In the genomic region with DNA sequence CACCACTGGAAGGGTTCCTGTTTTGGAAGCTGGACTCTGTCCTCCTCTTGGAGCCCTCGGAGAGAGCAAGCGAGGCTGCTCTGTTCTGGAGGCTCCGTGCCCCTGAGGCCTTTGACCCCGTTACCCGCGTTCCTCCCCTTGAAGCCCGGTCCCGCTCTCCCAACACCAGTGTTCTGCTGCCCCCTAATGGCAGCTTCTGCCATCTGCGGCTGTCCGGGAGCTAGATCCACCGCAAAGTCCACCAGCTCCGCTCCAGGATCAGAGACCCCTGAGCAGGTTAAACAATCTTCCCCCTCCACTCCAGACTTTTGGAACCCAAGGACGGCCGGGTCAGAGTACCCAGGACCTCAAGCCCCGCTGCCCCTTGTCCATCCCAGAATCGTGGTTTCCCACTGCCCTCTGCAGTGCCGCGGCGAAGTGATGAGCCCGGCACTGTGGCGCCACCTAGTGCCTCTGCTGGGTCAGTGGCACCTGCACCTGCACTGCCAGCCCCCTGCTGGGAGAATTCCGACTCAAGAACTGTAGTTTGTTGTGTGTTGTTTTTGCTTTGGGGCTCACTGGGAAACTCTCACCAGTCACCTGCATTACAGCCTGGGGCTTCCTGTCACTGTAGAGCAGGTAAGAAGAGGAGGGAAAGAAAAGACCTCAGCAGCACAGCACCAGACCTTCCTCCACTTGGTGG, we compare ENCODE assay signal across 8 cellular contexts.
DNase-seq lines count a peak whose midpoint lies in the region; ATAC-seq, FAIRE-seq and TF ChIP-seq lines count a peak whose summit lies in the region.

No MANE protein-coding gene starts in this region.

- no peaks in the 10 kb centered on the region for H3K9me3 Mint-ChIP-seq in WTC11

- peak overlapping the region; percentile 73 for H3K4me3 ChIP-seq in ACC112 (ENCODE audit: low read depth, low read length)
- H3K4me3 ChIP-seq in bronchial epithelial cell (ENCODE audit: low read depth, low read length) = peak overlapping the region; percentile 25
- H3K4me3 ChIP-seq in spleen = peak overlapping the region; percentile 22 to 66 (median 47)

- TF ChIP-seq CTCF in WTC11 (IDR thresholded peaks at IDR 0.05) = peak; percentile 99
- peak; percentile 90 for TF ChIP-seq CTCF in bronchial epithelial cell (IDR thresholded peaks at IDR 0.05; ENCODE audit: insufficient read depth, low read length, severe bottlenecking)
- peak; percentile 89 to 99 (median 97) for TF ChIP-seq CTCF in spleen (IDR thresholded peaks at IDR 0.05 in 8 of 11, conservative IDR thresholded peaks at IDR 0.05 in 3 of 11)

- no peaks in the 10 kb centered on the region for H3K9me3 ChIP-seq in spleen

- no peaks in the 10 kb centered on the region for H3K79me2 ChIP-seq in ACC112 (ENCODE audit: control insufficient read depth, insufficient read depth, low read length, unreplicated experiment)

- H3K36me3 ChIP-seq in ACC112 (ENCODE audit: insufficient read depth, low read length) = no peaks in the 10 kb centered on the region
- no peaks in the 10 kb centered on the region for H3K36me3 ChIP-seq in bronchial epithelial cell (ENCODE audit: control insufficient read depth, insufficient read depth, low read length)
- no peaks in the 10 kb centered on the region for H3K36me3 ChIP-seq in spleen

- H3K4me1 ChIP-seq in ACC112 (ENCODE audit: control insufficient read depth, insufficient read depth, low read length, unreplicated experiment) (no peaks in the 10 kb centered on the region), spleen (peaks cover 0 to 22% (median 10%) of the 10 kb centered on the region in 6 donors)

- no peak for TF ChIP-seq POLR2A in spleen (IDR thresholded peaks at IDR 0.05)

- DNase-seq in NCI-H2196 treated with DMSO at 0.1 percent for 48 hours (lab: John Stamatoyannopoulos, UW; ENCODE audit: unreplicated experiment) = peak; percentile 73
- DNase-seq in WTC11 (ENCODE audit: low spot score) = peak; percentile 92
- peak; percentile 55 for DNase-seq in bronchial epithelial cell (ENCODE audit: low read depth)
- DNase-seq in iris pigment epithelial cell (ENCODE audit: low read depth) = peak; percentile 63
- peak; percentile 93 for DNase-seq in spleen

- peak overlapping the region; percentile 77 for H3K4me3 Mint-ChIP-seq in WTC11

- H3K27me3 ChIP-seq in ACC112 (ENCODE audit: insufficient read depth, low read length) (peaks cover 30% of the 10 kb centered on the region), bronchial epithelial cell (ENCODE audit: control insufficient read depth, insufficient read depth, low read length) (no peaks in the 10 kb centered on the region), spleen (replicated peaks in 1 of 7) (no peaks in the 10 kb centered on the region)

- POLR2A ChIA-PET in WTC11 (lab: Charles Lee) = interaction anchor here (1.7 kb wide), 1 partner anchor 241 kb away, joined by 5 read pairs; no protein-coding TSS in a partner anchor

- ATAC-seq in GM18907 (IDR thresholded peaks at IDR 0.05; ENCODE audit: unreplicated experiment) = peak; percentile 87
- peak; percentile 90 for ATAC-seq in HG03175 (IDR thresholded peaks at IDR 0.05; ENCODE audit: unreplicated experiment)
- peak; percentile 84 for ATAC-seq in WTC11

- CTCF ChIA-PET in WTC11 (lab: Charles Lee) = interaction anchor here (0.5 to 3.8 kb wide), 134 partner anchors 8 to 429 kb away, joined by 3 to 216 read pairs (median 6); partner anchors contain the start of genes LRRN2, MDM4, NFASC and PIK3C2B

- no peak overlapping the region for H3K27ac Mint-ChIP-seq in WTC11

- intact Hi-C loops in spleen (cut with DNase I; ENCODE audit: low total_unique reads) = loop anchor here (5.0 kb wide), 1 partner anchor 240 kb away; no protein-coding TSS in a partner anchor

- no peaks in the 10 kb centered on the region for H3K36me3 Mint-ChIP-seq in WTC11

- peak overlapping the region; percentile 74 for H2AFZ ChIP-seq in ACC112 (ENCODE audit: low read length, unreplicated experiment)

- H3K27me3 Mint-ChIP-seq in WTC11 (ENCODE audit: low read depth) = peaks cover 15% of the 10 kb centered on the region

- no peak for FAIRE-seq in bronchial epithelial cell (lab: Jason Lieb, UNC)

- WGBS in spleen, 5 donors = 1 to 3% (median 1%) methylated on average over 21 to 22 of the region's 22 CpGs

- H3K27ac ChIP-seq in ACC112 (ENCODE audit: low read depth, low read length) (no peak overlapping the region), spleen (peak overlapping the region in 1 of 8 donors; percentile 26)

- peaks cover 13% of the 10 kb centered on the region for H3K4me1 Mint-ChIP-seq in WTC11

TF ChIP-seq in WTC11, 78 proteins besides CTCF, POLR2A, EP300 and RAD21:
- TF ChIP-seq CREM (CRISPR knock-in tag; IDR thresholded peaks at IDR 0.05) (0 out of 2 replicates have a peak, but pooled peaks have one; percentile 34), KAT7 (CRISPR knock-in tag; IDR thresholded peaks at IDR 0.05; ENCODE audit: borderline replicate concordance) (peak; percentile 47; the same call in 1 of the 2 replicates), FOXP1 (CRISPR knock-in tag; IDR thresholded peaks at IDR 0.05; ENCODE audit: borderline replicate concordance) (peak; percentile 28; the same call in 1 of the 2 replicates), FOXP4 (CRISPR knock-in tag; IDR thresholded peaks at IDR 0.05) (0 out of 2 replicates have a peak, but pooled peaks have one; percentile 40), ZNF423 (CRISPR knock-in tag; IDR thresholded peaks at IDR 0.05) (0 out of 2 replicates have a peak, but pooled peaks have one; percentile 3), SP1 (CRISPR knock-in tag; conservative IDR thresholded peaks at IDR 0.05) (peak; percentile 48; the same call in 1 of the 2 replicates), TEAD1 (CRISPR knock-in tag; IDR thresholded peaks at IDR 0.05) (0 out of 2 replicates have a peak, but pooled peaks have one; percentile 69), ZNF138 (CRISPR knock-in tag; conservative IDR thresholded peaks at IDR 0.05) (no peak), HMGXB4 (CRISPR knock-in tag; IDR thresholded peaks at IDR 0.05) (peak; percentile 93)
- TF ChIP-seq, protein P1, sequence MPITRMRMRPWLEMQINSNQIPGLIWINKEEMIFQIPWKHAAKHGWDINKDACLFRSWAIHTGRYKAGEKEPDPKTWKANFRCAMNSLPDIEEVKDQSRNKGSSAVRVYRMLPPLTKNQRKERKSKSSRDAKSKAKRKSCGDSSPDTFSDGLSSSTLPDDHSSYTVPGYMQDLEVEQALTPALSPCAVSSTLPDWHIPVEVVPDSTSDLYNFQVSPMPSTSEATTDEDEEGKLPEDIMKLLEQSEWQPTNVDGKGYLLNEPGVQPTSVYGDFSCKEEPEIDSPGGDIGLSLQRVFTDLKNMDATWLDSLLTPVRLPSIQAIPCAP (CRISPR knock-in tag; IDR thresholded peaks at IDR 0.05) = no peak
